Comparison of ENCODE assay signal across 21 cellular contexts in the genomic region with DNA sequence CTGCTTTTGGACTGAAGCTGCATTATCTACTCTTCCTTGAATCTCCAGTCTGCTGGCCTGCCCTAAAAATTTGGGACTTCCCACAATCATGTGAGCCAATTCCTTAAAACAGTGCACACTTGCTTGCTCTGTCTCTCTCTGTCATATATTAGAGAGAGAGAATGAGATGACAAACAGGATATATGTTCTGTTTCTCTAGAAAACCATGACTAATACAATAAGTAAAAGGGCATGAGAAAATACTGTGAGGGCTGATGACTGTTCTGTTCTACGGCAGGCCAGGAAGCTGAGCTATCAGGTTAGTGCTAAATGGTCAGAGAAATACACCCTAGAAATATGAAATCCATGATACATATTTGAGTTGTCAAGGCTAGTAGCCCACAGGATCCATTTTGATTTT.
DNase-seq lines count a peak whose midpoint lies in the region; ATAC-seq, FAIRE-seq and TF ChIP-seq lines count a peak whose summit lies in the region.
"Had no signal": no experiment of that assay in that cellular context is flagged by ENCODE, and none has a peak within 500 bp of the region (broad histone marks: within the 10 kb centered on the region; RNA-seq: fewer than 3 reads in every experiment).

No MANE protein-coding gene starts in this region.

- H3K9ac ChIP-seq in astrocyte (ENCODE audit: low read length) = no peak overlapping the region

- H3K27ac ChIP-seq in astrocyte (ENCODE audit: low read depth, low read length) (peak overlapping the region; percentile 33), Peyer's patch (no peak overlapping the region)
- H3K27ac ChIP-seq: dorsolateral prefrontal cortex, right atrium auricular region, upper lobe of left lung had no signal

- peaks cover 0 to 9% of the 10 kb centered on the region in 2 donors for H3K9me3 Mint-ChIP-seq in activated T-cell treated with anti-CD3 and anti-CD28 coated beads, Interleukin-2, amount 50 U/mL, for 72 hours
- no peaks in the 10 kb centered on the region for H3K9me3 Mint-ChIP-seq in astrocyte (ENCODE audit: unreplicated experiment)

- H3K27ac Mint-ChIP-seq in activated T-cell treated with anti-CD3 and anti-CD28 coated beads, Interleukin-2, amount 50 U/mL, for 72 hours = no peak overlapping the region
- H3K27ac Mint-ChIP-seq in astrocyte (ENCODE audit: unreplicated experiment) = no peak overlapping the region
- H3K27ac Mint-ChIP-seq: activated CD8-positive, alpha-beta memory T cell treated with anti-CD3 and anti-CD28 coated beads, Interleukin-2, amount 10 ng/mL, durations not matched to agents 7 days and 5 days; T-helper 1 cell treated with Interleukin-12 subunit alpha and Interleukin-12 subunit beta and Interleukin-4 antibody, amounts not matched to agents 30 μg/mL and 1 μg/mL, for 36 hours; WTC11 had no signal

- H3K4me1 Mint-ChIP-seq in activated T-cell treated with anti-CD3 and anti-CD28 coated beads, Interleukin-2, amount 50 U/mL, for 72 hours (ENCODE audit: low read depth) = peaks cover 4% of the 10 kb centered on the region
- peaks cover 5% of the 10 kb centered on the region for H3K4me1 Mint-ChIP-seq in astrocyte (ENCODE audit: low read depth, unreplicated experiment)
- H3K4me1 Mint-ChIP-seq: activated CD8-positive, alpha-beta memory T cell treated with anti-CD3 and anti-CD28 coated beads, Interleukin-2, amount 10 ng/mL, durations not matched to agents 7 days and 5 days had no signal

- no peaks in the 10 kb centered on the region for H3K79me2 ChIP-seq in astrocyte (ENCODE audit: insufficient read depth, low read length)

- H4K20me1 ChIP-seq in astrocyte (ENCODE audit: insufficient read depth, low read length) = no peaks in the 10 kb centered on the region

- no peak for TF ChIP-seq POLR2A in Peyer's patch (IDR thresholded peaks at IDR 0.05)

- peak; percentile 43 to 66 for ATAC-seq in activated T-cell treated with anti-CD3 and anti-CD28 coated beads, Interleukin-2, amount 50 U/mL, for 72 hours (replicated peaks in 1 of 2)
- ATAC-seq: activated CD8-positive, alpha-beta memory T cell treated with anti-CD3 and anti-CD28 coated beads, Interleukin-2, amount 10 ng/mL, durations not matched to agents 7 days and 5 days; left colon; WTC11 had no signal

- H3K9me3 ChIP-seq in astrocyte (ENCODE audit: insufficient read depth, low read depth, low read length) = no peaks in the 10 kb centered on the region
- H3K9me3 ChIP-seq in Peyer's patch = no peaks in the 10 kb centered on the region
- H3K9me3 ChIP-seq: right atrium auricular region, upper lobe of left lung had no signal

- DNase-seq in activated T-cell treated with anti-CD3 and anti-CD28 coated beads, Interleukin-2, amount 50 U/mL, for 72 hours = no peak
- DNase-seq in activated T-cell treated with anti-CD3 and anti-CD28 coated beads, Interleukin-2, amount 50 U/mL, for 1 hour = no peak
- DNase-seq in astrocyte (ENCODE audit: low read depth) (peak; percentile 27), fibroblast of peridontal ligament (ENCODE audit: extremely low read depth) (peak; percentile 8), HuH-7 (ENCODE audit: low spot score) (no peak), Peyer's patch (no peak), cortex of kidney (lab: John Stamatoyannopoulos, UW) (no peak), posterior vena cava (ENCODE audit: low spot score) (no peak)
- DNase-seq: ACHN; activated CD8-positive, alpha-beta memory T cell treated with anti-CD3 and anti-CD28 coated beads, Interleukin-2, amount 10 ng/mL, durations not matched to agents 7 days and 5 days; activated gamma-delta T cell treated with Interleukin-2 at 50 U/mL for 16 hours; dorsolateral prefrontal cortex; left colon; NCI-H1930; NCI-H446; SIG-M5; stimulated activated naive CD4-positive, alpha-beta T cell treated with Interleukin-2 at 50 U/mL for 16 hours had no signal

- H3K27me3 ChIP-seq in astrocyte (ENCODE audit: insufficient read depth, low read length) (no peaks in the 10 kb centered on the region), Peyer's patch (no peaks in the 10 kb centered on the region)
- H3K27me3 ChIP-seq: dorsolateral prefrontal cortex, right atrium auricular region, upper lobe of left lung had no signal

- H3K27me3 Mint-ChIP-seq in activated T-cell treated with anti-CD3 and anti-CD28 coated beads, Interleukin-2, amount 50 U/mL, for 72 hours (ENCODE audit: low read depth) = no peaks in the 10 kb centered on the region
- no peaks in the 10 kb centered on the region for H3K27me3 Mint-ChIP-seq in astrocyte (ENCODE audit: low read depth, unreplicated experiment)
- H3K27me3 Mint-ChIP-seq: activated CD8-positive, alpha-beta memory T cell treated with anti-CD3 and anti-CD28 coated beads, Interleukin-2, amount 10 ng/mL, durations not matched to agents 7 days and 5 days had no signal

- H3K4me3 ChIP-seq in astrocyte (ENCODE audit: insufficient read depth, low read depth, low read length) (no peak overlapping the region), Peyer's patch (no peak overlapping the region)
- H3K4me3 ChIP-seq: dorsolateral prefrontal cortex, right atrium auricular region, upper lobe of left lung had no signal

- intact Hi-C loops in posterior vena cava (cut with DNase I) = no loop called here

- H3K4me3 Mint-ChIP-seq in activated T-cell treated with anti-CD3 and anti-CD28 coated beads, Interleukin-2, amount 50 U/mL, for 72 hours = no peak overlapping the region
- H3K4me3 Mint-ChIP-seq in astrocyte (ENCODE audit: unreplicated experiment) = no peak overlapping the region
- H3K4me3 Mint-ChIP-seq: activated CD8-positive, alpha-beta memory T cell treated with anti-CD3 and anti-CD28 coated beads, Interleukin-2, amount 10 ng/mL, durations not matched to agents 7 days and 5 days; T-helper 1 cell treated with Interleukin-12 subunit alpha and Interleukin-12 subunit beta and Interleukin-4 antibody, amounts not matched to agents 30 μg/mL and 1 μg/mL, for 36 hours; WTC11 had no signal

- peaks cover 0 to 2% of the 10 kb centered on the region in 2 donors for H3K36me3 Mint-ChIP-seq in activated T-cell treated with anti-CD3 and anti-CD28 coated beads, Interleukin-2, amount 50 U/mL, for 72 hours (ENCODE audit: insufficient read depth in 2 of 2)
- no peaks in the 10 kb centered on the region for H3K36me3 Mint-ChIP-seq in astrocyte (ENCODE audit: low read depth, unreplicated experiment)
- H3K36me3 Mint-ChIP-seq: activated CD8-positive, alpha-beta memory T cell treated with anti-CD3 and anti-CD28 coated beads, Interleukin-2, amount 10 ng/mL, durations not matched to agents 7 days and 5 days; WTC11 had no signal

- H2AFZ ChIP-seq in astrocyte (ENCODE audit: low read depth, low read length) = no peak overlapping the region

- no peak for TF ChIP-seq CTCF in astrocyte (IDR thresholded peaks at IDR 0.05; ENCODE audit: insufficient read depth, low read depth, low read length)
- TF ChIP-seq CTCF in Peyer's patch (IDR thresholded peaks at IDR 0.05) = no peak

- no peak for FAIRE-seq in astrocyte (lab: Jason Lieb, UNC)

- H3K36me3 ChIP-seq in astrocyte (ENCODE audit: insufficient read depth, low read length) (no peaks in the 10 kb centered on the region), Peyer's patch (no peaks in the 10 kb centered on the region)
- H3K36me3 ChIP-seq: right atrium auricular region, upper lobe of left lung had no signal

- H3K4me2 ChIP-seq in astrocyte (ENCODE audit: low read length) = no peak overlapping the region

- H3K4me1 ChIP-seq in astrocyte (ENCODE audit: insufficient read depth, low read length) (no peaks in the 10 kb centered on the region), Peyer's patch (no peaks in the 10 kb centered on the region)
- H3K4me1 ChIP-seq: right atrium auricular region, upper lobe of left lung had no signal

Comparison
In these comparisons a context has a peak if more than half of its experiments do, and no peak if none do; other contexts are left out.
1. DNase-seq: peak in astrocyte (single experiment) and fibroblast of peridontal ligament (single experiment); none in activated T-cell treated with anti-CD3 and anti-CD28 coated beads, Interleukin-2, amount 50 U/mL, for 72 hours (0 of 2), activated T-cell treated with anti-CD3 and anti-CD28 coated beads, Interleukin-2, amount 50 U/mL, for 1 hour (single experiment), HuH-7 (single experiment), Peyer's patch (0 of 3), cortex of kidney (single experiment) and posterior vena cava (single experiment).